21 cellular contexts compared by ENCODE assay signal in genomic region chr6:87561012-87561411, GRCh38. TPM values are rescaled to one million over a fixed set of nuclear protein-coding genes. Genes with fewer than 3 reads are reported as not detected.
DNase-seq lines count a peak whose midpoint lies in the region; ATAC-seq and TF ChIP-seq lines count a peak whose summit lies in the region.
"Had no signal": no experiment of that assay in that cellular context is flagged by ENCODE, and none has a peak within 500 bp of the region (broad histone marks: within the 10 kb centered on the region; RNA-seq: fewer than 3 reads in every experiment).

No MANE protein-coding gene starts in this region.

- peaks cover 31% of the 10 kb centered on the region for H3K36me3 ChIP-seq in cardiac muscle cell
- peaks cover 40% of the 10 kb centered on the region for H3K36me3 ChIP-seq in brain microvascular endothelial cell (replicated peaks)
- H3K36me3 ChIP-seq in mesenchymal stem cell (ENCODE audit: control insufficient read depth in 1 of 2, insufficient read depth in 2 of 2, low read depth in 1 of 2, low read length in 2 of 2), result peaks cover 11 to 82% of the 10 kb centered on the region in 2 experiments

- H3K4ac ChIP-seq in mesenchymal stem cell (ENCODE audit: low read depth in 1 of 2, low read length in 2 of 2), result no peak overlapping the region

- H3K4me1 Mint-ChIP-seq in activated naive CD8-positive, alpha-beta T cell treated with anti-CD3 and anti-CD28 coated beads for 36 hours, result peaks cover 2% of the 10 kb centered on the region
- peaks cover 0 to 6% of the 10 kb centered on the region in 2 donors for H3K4me1 Mint-ChIP-seq in stimulated activated naive B cell treated with anti-CD40 and anti-IgM and Interleukin-4, amounts not matched to agents 10 μg/mL and 1 μg/mL and 100 μg/mL, for 72 hours

- peaks cover 26% of the 10 kb centered on the region for H3K79me1 ChIP-seq in mesenchymal stem cell (replicated peaks; ENCODE audit: low read length, poor library complexity, severe bottlenecking)

- H3K18ac ChIP-seq in mesenchymal stem cell (ENCODE audit: low read depth in 1 of 2, low read length in 2 of 2), result no peak overlapping the region

- no peak overlapping the region for H2BK5ac ChIP-seq in mesenchymal stem cell (ENCODE audit: low read depth, low read length, poor library complexity, severe bottlenecking)

- DNase-seq in cardiac muscle cell (ENCODE audit: low read depth in 1 of 2, low spot score in 1 of 2) (no peak), Right ventricle myocardium superior (no peak), brain microvascular endothelial cell (peak; percentile 25), mesenchymal stem cell (no peak), NCI-H748 treated with DMSO at 0.1 percent for 48 hours (lab: John Stamatoyannopoulos, UW) (no peak), activated gamma-delta T cell treated with Interleukin-2 at 50 U/mL for 16 hours (no peak)
- DNase-seq in activated naive CD8-positive, alpha-beta T cell treated with anti-CD3 and anti-CD28 coated beads for 36 hours, result no peak
- DNase-seq in stimulated activated naive B cell treated with anti-CD40 and anti-IgM and Interleukin-4, amounts not matched to agents 10 μg/mL and 1 μg/mL and 100 μg/mL, for 72 hours, result no peak
- DNase-seq: 8988T; AML-193; C1 segment of cervical spinal cord; CD8-positive, alpha-beta T cell; DMS153; Karpas-422; NCI-H1694 treated with DMSO at 0.1 percent for 48 hours; NCI-H2081 treated with DMSO at 0.1 percent for 48 hours; NCI-H446 treated with DMSO at 0.1 percent for 48 hours; PC-9; RPMI8226; SHP77 treated with DMSO at 0.1 percent for 48 hours had no signal

- no peaks in the 10 kb centered on the region for H3K27me3 Mint-ChIP-seq in activated naive CD8-positive, alpha-beta T cell treated with anti-CD3 and anti-CD28 coated beads for 36 hours
- H3K27me3 Mint-ChIP-seq in stimulated activated naive B cell treated with anti-CD40 and anti-IgM and Interleukin-4, amounts not matched to agents 10 μg/mL and 1 μg/mL and 100 μg/mL, for 72 hours, result no peaks in the 10 kb centered on the region

- no peak overlapping the region for H3K23ac ChIP-seq in mesenchymal stem cell (ENCODE audit: low read length in 2 of 2)

- H2BK120ac ChIP-seq in mesenchymal stem cell (ENCODE audit: low read depth, low read length), result no peak overlapping the region

- H3K9ac ChIP-seq in mesenchymal stem cell (ENCODE audit: low read length), result no peak overlapping the region

- no peaks in the 10 kb centered on the region for H3K9me3 ChIP-seq in cardiac muscle cell (ENCODE audit: low read depth)
- H3K9me3 ChIP-seq in mesenchymal stem cell (ENCODE audit: control insufficient read depth, low read length), result no peaks in the 10 kb centered on the region

- no CpG with 5 or more reads among the region's 1 CpG for WGBS in mesenchymal stem cell

- in situ Hi-C loops in brain microvascular endothelial cell (cut with HindIII; ENCODE audit: low pct_ligation_motif_present, low sequenced_read_pairs), result no loop called here

- no peaks in the 10 kb centered on the region for H3K4me1 ChIP-seq in cardiac muscle cell (ENCODE audit: low read depth)
- peaks cover 3% of the 10 kb centered on the region for H3K4me1 ChIP-seq in mesenchymal stem cell (ENCODE audit: control insufficient read depth, insufficient read depth, low read depth, low read length)

- H2BK12ac ChIP-seq in mesenchymal stem cell (ENCODE audit: low read length in 2 of 2), result no peak overlapping the region

- no peak overlapping the region for H2AFZ ChIP-seq in mesenchymal stem cell (ENCODE audit: low read depth, low read length)
- H2AFZ ChIP-seq: PC-9 had no signal

- no peak overlapping the region for H4K8ac ChIP-seq in mesenchymal stem cell (ENCODE audit: low read length)

- no peak overlapping the region for H3K4me2 ChIP-seq in mesenchymal stem cell (ENCODE audit: low read length, poor library complexity, severe bottlenecking)
- H3K4me2 ChIP-seq: PC-9 had no signal

- H4K91ac ChIP-seq in mesenchymal stem cell (ENCODE audit: low read length), result no peak overlapping the region

- no peak overlapping the region for H3K4me3 ChIP-seq in cardiac muscle cell
- H3K4me3 ChIP-seq in brain microvascular endothelial cell (ENCODE audit: low read depth, low read length), result no peak overlapping the region
- H3K4me3 ChIP-seq in mesenchymal stem cell (ENCODE audit: insufficient read depth in 1 of 2, low read depth in 1 of 2, low read length in 2 of 2), result no peak overlapping the region
- H3K4me3 ChIP-seq: PC-9, SK-N-MC had no signal

- H3K36me3 Mint-ChIP-seq in activated naive CD8-positive, alpha-beta T cell treated with anti-CD3 and anti-CD28 coated beads for 36 hours, result peaks cover 7% of the 10 kb centered on the region
- H3K36me3 Mint-ChIP-seq in stimulated activated naive B cell treated with anti-CD40 and anti-IgM and Interleukin-4, amounts not matched to agents 10 μg/mL and 1 μg/mL and 100 μg/mL, for 72 hours, result peaks cover 14 to 37% of the 10 kb centered on the region in 2 donors

- H3K14ac ChIP-seq in mesenchymal stem cell (ENCODE audit: low read length in 2 of 2), result no peak overlapping the region

- H3K27ac ChIP-seq in cardiac muscle cell (peak overlapping the region; percentile 5), brain microvascular endothelial cell (no peak overlapping the region), mesenchymal stem cell (ENCODE audit: low read length, poor library complexity, severe bottlenecking) (peak overlapping the region; percentile 43)
- H3K27ac ChIP-seq: PC-9, SK-N-MC had no signal

- H3K9me3 Mint-ChIP-seq in activated naive CD8-positive, alpha-beta T cell treated with anti-CD3 and anti-CD28 coated beads for 36 hours, result no peaks in the 10 kb centered on the region
- H3K9me3 Mint-ChIP-seq in stimulated activated naive B cell treated with anti-CD40 and anti-IgM and Interleukin-4, amounts not matched to agents 10 μg/mL and 1 μg/mL and 100 μg/mL, for 72 hours, result no peaks in the 10 kb centered on the region
- H3K9me3 Mint-ChIP-seq: CD8-positive, alpha-beta T cell had no signal

- H2BK15ac ChIP-seq in mesenchymal stem cell (ENCODE audit: low read depth, poor library complexity, severe bottlenecking), result no peak overlapping the region

- no peak overlapping the region for H3K27ac Mint-ChIP-seq in activated naive CD8-positive, alpha-beta T cell treated with anti-CD3 and anti-CD28 coated beads for 36 hours
- no peak overlapping the region for H3K27ac Mint-ChIP-seq in stimulated activated naive B cell treated with anti-CD40 and anti-IgM and Interleukin-4, amounts not matched to agents 10 μg/mL and 1 μg/mL and 100 μg/mL, for 72 hours
- H3K27ac Mint-ChIP-seq: CD8-positive, alpha-beta T cell had no signal

- TF ChIP-seq CTCF in cardiac muscle cell (IDR thresholded peaks at IDR 0.05; ENCODE audit: low read depth, low read length) (no peak), brain microvascular endothelial cell (IDR thresholded peaks at IDR 0.05; ENCODE audit: low read depth, low read length, missing control alignments) (no peak)

- intact Hi-C loops in Right ventricle myocardium superior (cut with DNase I), result no loop called here

- H3K4me3 Mint-ChIP-seq in activated naive CD8-positive, alpha-beta T cell treated with anti-CD3 and anti-CD28 coated beads for 36 hours, result no peak overlapping the region
- no peak overlapping the region for H3K4me3 Mint-ChIP-seq in stimulated activated naive B cell treated with anti-CD40 and anti-IgM and Interleukin-4, amounts not matched to agents 10 μg/mL and 1 μg/mL and 100 μg/mL, for 72 hours
- H3K4me3 Mint-ChIP-seq: CD8-positive, alpha-beta T cell had no signal

- no peak overlapping the region for H2AK5ac ChIP-seq in mesenchymal stem cell (ENCODE audit: low read length, severe bottlenecking)

- no peaks in the 10 kb centered on the region for H3K27me3 ChIP-seq in cardiac muscle cell
- no peaks in the 10 kb centered on the region for H3K27me3 ChIP-seq in brain microvascular endothelial cell (replicated peaks)
- H3K27me3 ChIP-seq in mesenchymal stem cell (ENCODE audit: control insufficient read depth in 1 of 2, insufficient read depth in 1 of 2, low read length in 2 of 2), result no peaks in the 10 kb centered on the region

- ATAC-seq in Right ventricle myocardium superior (ENCODE audit: poor library complexity), result no peak
- ATAC-seq in stimulated activated naive B cell treated with anti-CD40 and anti-IgM and Interleukin-4, amounts not matched to agents 10 μg/mL and 1 μg/mL and 100 μg/mL, for 72 hours (replicated peaks), result no peak
- ATAC-seq: CD8-positive, alpha-beta T cell had no signal

RNA-seq across cellular contexts. Expression of gene RARS2, which starts 28.8 kb away (rescaled TPM):
- total RNA-seq in cardiac muscle cell, result 30.7 and 42.1 TPM in 2 replicates
- 77.4 and 83.3 TPM in 2 replicates for polyA plus RNA-seq in cardiac muscle cell
- total RNA-seq in Right ventricle myocardium superior, result 16.8 TPM
- 59.0 TPM for polyA plus RNA-seq in mesenchymal stem cell (2013, experiment 1 of 2)
- polyA plus RNA-seq in mesenchymal stem cell (2013, experiment 2 of 2), result 60.7 TPM
- total RNA-seq in activated naive CD8-positive, alpha-beta T cell treated with anti-CD3 and anti-CD28 coated beads for 36 hours, result 10 to 100 TPM; 19.5 to 21.8 TPM

RNA-seq across cellular contexts. Expression of gene ORC3, which starts 28.9 kb away (rescaled TPM):
- total RNA-seq in cardiac muscle cell (19.2 and 21.5 TPM in 2 replicates), Right ventricle myocardium superior (17.9 TPM)
- 32.2 and 40.8 TPM in 2 replicates for polyA plus RNA-seq in cardiac muscle cell
- 18.7 TPM for polyA plus RNA-seq in mesenchymal stem cell (2013, experiment 1 of 2)
- 17.7 TPM for polyA plus RNA-seq in mesenchymal stem cell (2013, experiment 2 of 2)
- 10 to 100 TPM; 35.4 to 37.4 TPM for total RNA-seq in activated naive CD8-positive, alpha-beta T cell treated with anti-CD3 and anti-CD28 coated beads for 36 hours
